In the genomic region with DNA sequence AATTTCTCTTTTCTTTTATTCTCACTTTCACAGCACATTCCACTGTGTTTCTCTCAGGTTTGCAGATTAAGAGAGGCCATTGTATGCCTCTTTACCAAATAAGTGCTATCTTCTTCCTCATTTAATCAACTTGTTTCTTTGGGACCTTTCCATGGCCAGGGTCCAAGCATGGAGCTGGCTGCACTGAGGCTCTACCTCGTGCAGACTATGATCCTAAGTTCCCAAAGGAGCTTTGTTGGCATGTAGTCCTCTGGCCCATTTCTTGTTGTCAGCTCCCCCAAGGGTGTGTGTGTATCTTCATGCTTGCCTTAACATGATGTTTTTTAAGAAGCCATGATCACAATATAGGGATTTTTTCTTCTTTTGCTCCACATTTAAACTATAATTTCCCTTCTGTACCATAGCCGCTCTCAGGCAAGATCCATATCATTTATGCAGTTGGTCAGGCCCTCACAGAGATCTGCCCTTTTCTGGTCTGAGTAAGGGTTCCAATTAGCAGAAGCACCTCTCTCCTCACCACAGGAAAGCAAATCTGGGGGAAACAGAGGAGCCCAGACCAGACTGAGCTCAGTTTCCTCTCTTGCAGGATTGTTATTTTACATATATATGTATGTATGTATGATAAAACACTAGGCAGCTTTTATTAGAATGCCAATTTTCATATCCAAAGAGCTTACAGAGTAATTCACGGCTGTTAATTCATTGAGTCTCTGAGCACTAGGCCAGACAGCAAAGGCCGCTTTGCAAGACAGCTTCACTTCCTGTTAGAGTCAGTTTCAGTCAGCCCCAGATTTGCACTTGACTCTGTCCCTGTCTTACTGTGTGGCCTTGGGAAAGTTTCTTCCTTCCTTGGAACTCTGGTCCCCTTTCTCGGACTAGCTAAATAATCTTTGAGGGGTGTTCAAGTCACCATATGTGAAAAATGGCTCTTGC, we compare ENCODE assay signal across 13 cellular contexts. TPM values are rescaled to one million over a fixed set of nuclear protein-coding genes. Genes with fewer than 3 reads are reported as not detected.
A peak's percentile ranks its signal among the peaks of the same experiment; 100 is the strongest.
DNase-seq lines count a peak whose midpoint lies in the region; ATAC-seq, FAIRE-seq and TF ChIP-seq lines count a peak whose summit lies in the region.
"Had no signal": no experiment of that assay in that cellular context is flagged by ENCODE, and none has a peak within 500 bp of the region (broad histone marks: within the 10 kb centered on the region; RNA-seq: fewer than 3 reads in every experiment).

No MANE protein-coding gene starts in this region.

- TF ChIP-seq CTCF in progenitor cell of endocrine pancreas (IDR thresholded peaks at IDR 0.05; ENCODE audit: unreplicated experiment): no peak

- no peaks in the 10 kb centered on the region for H3K9me3 Mint-ChIP-seq in progenitor cell of endocrine pancreas (ENCODE audit: low read depth)
- H3K9me3 Mint-ChIP-seq: activated naive CD4-positive, alpha-beta T cell treated with anti-CD3 and anti-CD28 coated beads, Interleukin-2, amount 10 ng/mL, durations not matched to agents 7 days and 5 days; natural killer cell treated with Interleukin-12 subunit alpha and Interleukin-12 subunit beta and Interleukin-15 and Interleukin-18, amount 100 ng/mL, for 72 hours had no signal

- peak; percentile 71 for FAIRE-seq in GM18507 (lab: Jason Lieb, UNC)

- DNase-seq in GM18507 (ENCODE audit: extremely low spot score, insufficient read length, low read depth) (no peak), NCI-H446 treated with DMSO at 0.1 percent for 48 hours (lab: John Stamatoyannopoulos, UW) (peak; percentile 20), SHP77 (lab: John Stamatoyannopoulos, UW) (no peak), NCI-H748 (lab: John Stamatoyannopoulos, UW; ENCODE audit: unreplicated experiment) (no peak), progenitor cell of endocrine pancreas (ENCODE audit: low spot score, unreplicated experiment) (no peak), 8988T (no peak)
- DNase-seq: activated naive CD4-positive, alpha-beta T cell treated with anti-CD3 and anti-CD28 coated beads, Interleukin-2, amount 10 ng/mL, durations not matched to agents 7 days and 5 days; effector CD4-positive, alpha-beta T cell had no signal

- H3K27me3 ChIP-seq in muscle layer of duodenum (ENCODE audit: low read depth, low read length): no peaks in the 10 kb centered on the region
- H3K27me3 ChIP-seq: BLaER1 treated with 17β-estradiol and CSF1 and Interleukin-3, amounts not matched to agents 10 nM and 100 nM had no signal

- H3K4me3 ChIP-seq in muscle layer of duodenum (ENCODE audit: low read depth in 1 of 2, low read length in 2 of 2): no peak overlapping the region
- H3K4me3 ChIP-seq: BLaER1 treated with 17β-estradiol and CSF1 and Interleukin-3, amounts not matched to agents 10 nM and 100 nM; thoracic aorta had no signal

- no peak overlapping the region for H3K27ac Mint-ChIP-seq in progenitor cell of endocrine pancreas
- H3K27ac Mint-ChIP-seq: activated naive CD4-positive, alpha-beta T cell treated with anti-CD3 and anti-CD28 coated beads, Interleukin-2, amount 10 ng/mL, durations not matched to agents 7 days and 5 days; natural killer cell treated with Interleukin-12 subunit alpha and Interleukin-12 subunit beta and Interleukin-15 and Interleukin-18, amount 100 ng/mL, for 72 hours had no signal

- H3K4me1 Mint-ChIP-seq in progenitor cell of endocrine pancreas (ENCODE audit: low read depth): peaks cover 1% of the 10 kb centered on the region
- H3K4me1 Mint-ChIP-seq: activated naive CD4-positive, alpha-beta T cell treated with anti-CD3 and anti-CD28 coated beads, Interleukin-2, amount 10 ng/mL, durations not matched to agents 7 days and 5 days had no signal

- peak; percentile 80 for ATAC-seq in GM21619 (IDR thresholded peaks at IDR 0.05; ENCODE audit: unreplicated experiment)

- no peaks in the 10 kb centered on the region for H3K27me3 Mint-ChIP-seq in progenitor cell of endocrine pancreas
- H3K27me3 Mint-ChIP-seq: activated naive CD4-positive, alpha-beta T cell treated with anti-CD3 and anti-CD28 coated beads, Interleukin-2, amount 10 ng/mL, durations not matched to agents 7 days and 5 days; natural killer cell treated with Interleukin-12 subunit alpha and Interleukin-12 subunit beta and Interleukin-15 and Interleukin-18, amount 100 ng/mL, for 72 hours had no signal

- H3K4me1 ChIP-seq in muscle layer of duodenum (ENCODE audit: control insufficient read depth in 1 of 2, insufficient read depth in 2 of 2, low read length in 2 of 2): peaks cover 0 to 6% of the 10 kb centered on the region in 2 donors

- H3K9me3 ChIP-seq in muscle layer of duodenum (ENCODE audit: control insufficient read depth in 1 of 2, low read length in 2 of 2): no peaks in the 10 kb centered on the region
- H3K9me3 ChIP-seq: BLaER1 treated with 17β-estradiol and CSF1 and Interleukin-3, amounts not matched to agents 10 nM and 100 nM; thoracic aorta had no signal

- H3K36me3 ChIP-seq in muscle layer of duodenum (ENCODE audit: control insufficient read depth in 1 of 2, insufficient read depth in 2 of 2, low read length in 2 of 2): peaks cover 32 to 66% of the 10 kb centered on the region in 2 donors

- H3K27ac ChIP-seq in muscle layer of duodenum (ENCODE audit: low read length): peak overlapping the region; percentile 25
- H3K27ac ChIP-seq: BLaER1 treated with 17β-estradiol and CSF1 and Interleukin-3, amounts not matched to agents 10 nM and 100 nM had no signal

- peaks cover 34% of the 10 kb centered on the region for H3K36me3 Mint-ChIP-seq in progenitor cell of endocrine pancreas (ENCODE audit: insufficient read depth)

- H3K4me3 Mint-ChIP-seq in progenitor cell of endocrine pancreas (ENCODE audit: low read depth): no peak overlapping the region
- H3K4me3 Mint-ChIP-seq: activated naive CD4-positive, alpha-beta T cell treated with anti-CD3 and anti-CD28 coated beads, Interleukin-2, amount 10 ng/mL, durations not matched to agents 7 days and 5 days; natural killer cell treated with Interleukin-12 subunit alpha and Interleukin-12 subunit beta and Interleukin-15 and Interleukin-18, amount 100 ng/mL, for 72 hours had no signal

RNA-seq across cellular contexts. Expression of a gene that starts 34.3 kb away (rescaled TPM):
- total RNA-seq in progenitor cell of endocrine pancreas: 9.1 and 9.7 TPM in 2 replicates
